Comparison of ENCODE assay signal across 1 cellular context in the genomic region with DNA sequence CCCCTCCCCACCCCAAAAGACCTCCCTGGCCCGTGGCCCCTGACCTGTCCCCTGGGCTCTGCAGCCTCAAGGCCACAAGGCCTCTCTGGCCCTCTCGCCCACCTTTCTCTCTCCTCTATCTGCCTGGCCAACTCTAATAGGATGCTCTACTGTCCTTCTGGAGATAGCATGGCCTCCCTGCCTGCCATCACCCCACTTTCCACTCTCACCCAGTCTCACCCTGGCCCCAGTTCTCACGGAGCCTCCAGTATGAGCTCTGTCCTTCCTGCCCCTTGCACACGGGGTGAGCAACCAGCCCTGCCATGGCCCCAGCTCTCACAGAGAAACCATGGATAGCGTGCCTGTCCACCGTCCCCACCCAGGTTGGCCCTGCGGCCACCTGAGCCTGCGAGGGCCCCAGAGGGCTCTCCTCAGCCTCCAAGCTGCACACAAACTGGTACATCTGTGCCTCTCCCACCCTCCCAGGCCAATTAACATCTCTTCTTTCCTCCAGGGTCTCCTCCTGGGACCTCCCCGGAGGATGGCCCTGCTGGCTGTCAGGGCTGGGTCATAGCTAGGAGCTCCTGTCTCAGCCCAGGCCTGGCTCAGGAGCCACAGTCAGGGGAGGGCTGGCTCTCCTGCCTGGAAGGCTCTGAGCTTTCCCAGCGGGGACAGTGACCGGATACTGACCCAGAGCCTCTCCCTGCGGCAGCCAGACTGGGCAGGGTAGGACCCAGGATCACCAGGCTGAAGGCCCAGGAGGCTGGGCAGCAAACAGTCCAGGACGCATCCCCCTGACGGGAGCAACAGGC.
TF ChIP-seq lines count a peak whose summit lies in the region.

No MANE protein-coding gene starts in this region.

TF ChIP-seq in GM23338, 12 proteins besides CTCF, POLR2A, EP300 and RAD21 (continued from another document):
- TF ChIP-seq, protein P1, sequence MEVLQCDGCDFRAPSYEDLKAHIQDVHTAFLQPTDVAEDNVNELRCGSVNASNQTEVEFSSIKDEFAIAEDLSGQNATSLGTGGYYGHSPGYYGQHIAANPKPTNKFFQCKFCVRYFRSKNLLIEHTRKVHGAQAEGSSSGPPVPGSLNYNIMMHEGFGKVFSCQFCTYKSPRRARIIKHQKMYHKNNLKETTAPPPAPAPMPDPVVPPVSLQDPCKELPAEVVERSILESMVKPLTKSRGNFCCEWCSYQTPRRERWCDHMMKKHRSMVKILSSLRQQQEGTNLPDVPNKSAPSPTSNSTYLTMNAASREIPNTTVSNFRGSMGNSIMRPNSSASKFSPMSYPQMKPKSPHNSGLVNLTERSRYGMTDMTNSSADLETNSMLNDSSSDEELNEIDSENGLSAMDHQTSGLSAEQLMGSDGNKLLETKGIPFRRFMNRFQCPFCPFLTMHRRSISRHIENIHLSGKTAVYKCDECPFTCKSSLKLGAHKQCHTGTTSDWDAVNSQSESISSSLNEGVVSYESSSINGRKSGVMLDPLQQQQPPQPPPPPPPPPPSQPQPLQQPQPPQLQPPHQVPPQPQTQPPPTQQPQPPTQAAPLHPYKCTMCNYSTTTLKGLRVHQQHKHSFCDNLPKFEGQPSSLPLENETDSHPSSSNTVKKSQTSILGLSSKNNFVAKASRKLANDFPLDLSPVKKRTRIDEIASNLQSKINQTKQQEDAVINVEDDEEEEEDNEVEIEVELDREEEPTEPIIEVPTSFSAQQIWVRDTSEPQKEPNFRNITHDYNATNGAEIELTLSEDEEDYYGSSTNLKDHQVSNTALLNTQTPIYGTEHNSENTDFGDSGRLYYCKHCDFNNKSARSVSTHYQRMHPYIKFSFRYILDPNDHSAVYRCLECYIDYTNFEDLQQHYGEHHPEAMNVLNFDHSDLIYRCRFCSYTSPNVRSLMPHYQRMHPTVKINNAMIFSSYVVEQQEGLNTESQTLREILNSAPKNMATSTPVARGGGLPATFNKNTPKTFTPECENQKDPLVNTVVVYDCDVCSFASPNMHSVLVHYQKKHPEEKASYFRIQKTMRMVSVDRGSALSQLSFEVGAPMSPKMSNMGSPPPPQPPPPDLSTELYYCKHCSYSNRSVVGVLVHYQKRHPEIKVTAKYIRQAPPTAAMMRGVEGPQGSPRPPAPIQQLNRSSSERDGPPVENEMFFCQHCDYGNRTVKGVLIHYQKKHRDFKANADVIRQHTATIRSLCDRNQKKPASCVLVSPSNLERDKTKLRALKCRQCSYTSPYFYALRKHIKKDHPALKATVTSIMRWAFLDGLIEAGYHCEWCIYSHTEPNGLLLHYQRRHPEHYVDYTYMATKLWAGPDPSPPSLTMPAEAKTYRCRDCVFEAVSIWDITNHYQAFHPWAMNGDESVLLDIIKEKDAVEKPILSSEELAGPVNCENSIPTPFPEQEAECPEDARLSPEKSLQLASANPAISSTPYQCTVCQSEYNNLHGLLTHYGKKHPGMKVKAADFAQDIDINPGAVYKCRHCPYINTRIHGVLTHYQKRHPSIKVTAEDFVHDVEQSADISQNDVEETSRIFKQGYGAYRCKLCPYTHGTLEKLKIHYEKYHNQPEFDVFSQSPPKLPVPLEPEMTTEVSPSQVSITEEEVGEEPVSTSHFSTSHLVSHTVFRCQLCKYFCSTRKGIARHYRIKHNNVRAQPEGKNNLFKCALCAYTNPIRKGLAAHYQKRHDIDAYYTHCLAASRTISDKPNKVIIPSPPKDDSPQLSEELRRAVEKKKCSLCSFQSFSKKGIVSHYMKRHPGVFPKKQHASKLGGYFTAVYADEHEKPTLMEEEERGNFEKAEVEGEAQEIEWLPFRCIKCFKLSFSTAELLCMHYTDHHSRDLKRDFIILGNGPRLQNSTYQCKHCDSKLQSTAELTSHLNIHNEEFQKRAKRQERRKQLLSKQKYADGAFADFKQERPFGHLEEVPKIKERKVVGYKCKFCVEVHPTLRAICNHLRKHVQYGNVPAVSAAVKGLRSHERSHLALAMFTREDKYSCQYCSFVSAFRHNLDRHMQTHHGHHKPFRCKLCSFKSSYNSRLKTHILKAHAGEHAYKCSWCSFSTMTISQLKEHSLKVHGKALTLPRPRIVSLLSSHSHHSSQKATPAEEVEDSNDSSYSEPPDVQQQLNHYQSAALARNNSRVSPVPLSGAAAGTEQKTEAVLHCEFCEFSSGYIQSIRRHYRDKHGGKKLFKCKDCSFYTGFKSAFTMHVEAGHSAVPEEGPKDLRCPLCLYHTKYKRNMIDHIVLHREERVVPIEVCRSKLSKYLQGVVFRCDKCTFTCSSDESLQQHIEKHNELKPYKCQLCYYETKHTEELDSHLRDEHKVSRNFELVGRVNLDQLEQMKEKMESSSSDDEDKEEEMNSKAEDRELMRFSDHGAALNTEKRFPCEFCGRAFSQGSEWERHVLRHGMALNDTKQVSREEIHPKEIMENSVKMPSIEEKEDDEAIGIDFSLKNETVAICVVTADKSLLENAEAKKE (CRISPR knock-in tag; IDR thresholded peaks at IDR 0.05), result no peak
- TF ChIP-seq EZH2phosphoT487 (IDR thresholded peaks at IDR 0.05; ENCODE audit: unreplicated experiment), result no peak
- no peak for TF ChIP-seq ZNF114 (CRISPR knock-in tag; IDR thresholded peaks at IDR 0.05)
- TF ChIP-seq EZH2 (IDR thresholded peaks at IDR 0.05; ENCODE audit: low read depth, unreplicated experiment), result no peak
- no peak for TF ChIP-seq ZNF331 (CRISPR knock-in tag; IDR thresholded peaks at IDR 0.05; ENCODE audit: low read depth)
- TF ChIP-seq, protein P2, sequence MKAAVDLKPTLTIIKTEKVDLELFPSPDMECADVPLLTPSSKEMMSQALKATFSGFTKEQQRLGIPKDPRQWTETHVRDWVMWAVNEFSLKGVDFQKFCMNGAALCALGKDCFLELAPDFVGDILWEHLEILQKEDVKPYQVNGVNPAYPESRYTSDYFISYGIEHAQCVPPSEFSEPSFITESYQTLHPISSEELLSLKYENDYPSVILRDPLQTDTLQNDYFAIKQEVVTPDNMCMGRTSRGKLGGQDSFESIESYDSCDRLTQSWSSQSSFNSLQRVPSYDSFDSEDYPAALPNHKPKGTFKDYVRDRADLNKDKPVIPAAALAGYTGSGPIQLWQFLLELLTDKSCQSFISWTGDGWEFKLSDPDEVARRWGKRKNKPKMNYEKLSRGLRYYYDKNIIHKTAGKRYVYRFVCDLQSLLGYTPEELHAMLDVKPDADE (IDR thresholded peaks at IDR 0.05), result no peak
- no peak for TF ChIP-seq NANOG (IDR thresholded peaks at IDR 0.05; ENCODE audit: borderline replicate concordance)
- TF ChIP-seq, protein P3, sequence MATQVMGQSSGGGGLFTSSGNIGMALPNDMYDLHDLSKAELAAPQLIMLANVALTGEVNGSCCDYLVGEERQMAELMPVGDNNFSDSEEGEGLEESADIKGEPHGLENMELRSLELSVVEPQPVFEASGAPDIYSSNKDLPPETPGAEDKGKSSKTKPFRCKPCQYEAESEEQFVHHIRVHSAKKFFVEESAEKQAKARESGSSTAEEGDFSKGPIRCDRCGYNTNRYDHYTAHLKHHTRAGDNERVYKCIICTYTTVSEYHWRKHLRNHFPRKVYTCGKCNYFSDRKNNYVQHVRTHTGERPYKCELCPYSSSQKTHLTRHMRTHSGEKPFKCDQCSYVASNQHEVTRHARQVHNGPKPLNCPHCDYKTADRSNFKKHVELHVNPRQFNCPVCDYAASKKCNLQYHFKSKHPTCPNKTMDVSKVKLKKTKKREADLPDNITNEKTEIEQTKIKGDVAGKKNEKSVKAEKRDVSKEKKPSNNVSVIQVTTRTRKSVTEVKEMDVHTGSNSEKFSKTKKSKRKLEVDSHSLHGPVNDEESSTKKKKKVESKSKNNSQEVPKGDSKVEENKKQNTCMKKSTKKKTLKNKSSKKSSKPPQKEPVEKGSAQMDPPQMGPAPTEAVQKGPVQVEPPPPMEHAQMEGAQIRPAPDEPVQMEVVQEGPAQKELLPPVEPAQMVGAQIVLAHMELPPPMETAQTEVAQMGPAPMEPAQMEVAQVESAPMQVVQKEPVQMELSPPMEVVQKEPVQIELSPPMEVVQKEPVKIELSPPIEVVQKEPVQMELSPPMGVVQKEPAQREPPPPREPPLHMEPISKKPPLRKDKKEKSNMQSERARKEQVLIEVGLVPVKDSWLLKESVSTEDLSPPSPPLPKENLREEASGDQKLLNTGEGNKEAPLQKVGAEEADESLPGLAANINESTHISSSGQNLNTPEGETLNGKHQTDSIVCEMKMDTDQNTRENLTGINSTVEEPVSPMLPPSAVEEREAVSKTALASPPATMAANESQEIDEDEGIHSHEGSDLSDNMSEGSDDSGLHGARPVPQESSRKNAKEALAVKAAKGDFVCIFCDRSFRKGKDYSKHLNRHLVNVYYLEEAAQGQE (IDR thresholded peaks at IDR 0.05; ENCODE audit: unreplicated experiment), result no peak
- no peak for TF ChIP-seq POLR2AphosphoS5 (IDR thresholded peaks at IDR 0.05; ENCODE audit: low read depth)
- TF ChIP-seq JUNB (IDR thresholded peaks at IDR 0.05; ENCODE audit: unreplicated experiment), result no peak
- TF ChIP-seq CREB1 (CRISPR knock-in tag; IDR thresholded peaks at IDR 0.05; ENCODE audit: low read depth), result no peak
